1 cellular context compared by ENCODE assay signal in genomic region chr18:56987236-56987635, GRCh38.
TF ChIP-seq lines count a peak whose summit lies in the region.

No MANE protein-coding gene starts in this region.

TF ChIP-seq in H1, 55 proteins besides CTCF, POLR2A, EP300 and RAD21 (continued from another document):
- no peak for TF ChIP-seq ATF3 (IDR thresholded peaks at IDR 0.05; ENCODE audit: insufficient read depth, low read depth, low read length)
